8 cellular contexts compared by ENCODE assay signal in genomic region chr17:19646788-19647696, GRCh38. TPM values are rescaled to one million over a fixed set of nuclear protein-coding genes. Genes with fewer than 3 reads are reported as not detected.
DNase-seq lines count a peak whose midpoint lies in the region; ATAC-seq and TF ChIP-seq lines count a peak whose summit lies in the region.

No MANE protein-coding gene starts in this region.

- peak overlapping the region; percentile 92 for H3K4me3 ChIP-seq in PC-9

- peaks cover 81% of the 10 kb centered on the region for H3K79me2 ChIP-seq in PC-9 (ENCODE audit: low read depth)

- TF ChIP-seq CTCF in PC-9 (conservative IDR thresholded peaks at IDR 0.05) (no peak), nephron (IDR thresholded peaks at IDR 0.05; ENCODE audit: unreplicated experiment in 3 of 3) (no peak)

- H3K4me1 Mint-ChIP-seq in effector memory CD8-positive, alpha-beta T cell (ENCODE audit: low read depth in 2 of 2) = peaks cover 27 to 35% of the 10 kb centered on the region in 2 donors
- peaks cover 44% of the 10 kb centered on the region for H3K4me1 Mint-ChIP-seq in nephron

- H3K36me3 ChIP-seq in PC-9 (ENCODE audit: low read depth) = peaks cover 7% of the 10 kb centered on the region

- intact Hi-C loops in PC-9 (cut with micrococcal nuclease; ENCODE audit: unreplicated experiment) = no loop called here

- POLR2A ChIA-PET in PC-9 (lab: Charles Lee; ENCODE audit: unreplicated experiment) = interaction anchor here (0.5 to 1.0 kb wide), 6 partner anchors 96 to 439 kb away, joined by 3 to 20 read pairs (median 6); no protein-coding TSS in a partner anchor

- BruUV-seq in PC-9 (replicated peaks; lab: Mats Ljungman, UMichigan) = TSS peak; percentile 6

- H3K27me3 Mint-ChIP-seq in effector memory CD8-positive, alpha-beta T cell = no peaks in the 10 kb centered on the region
- H3K27me3 Mint-ChIP-seq in nephron (ENCODE audit: low read depth) = peaks cover 4% of the 10 kb centered on the region

- ATAC-seq in effector memory CD8-positive, alpha-beta T cell (replicated peaks) = no peak
- ATAC-seq in GM21825 (IDR thresholded peaks at IDR 0.05; ENCODE audit: unreplicated experiment) = no peak
- ATAC-seq in GM19463 (IDR thresholded peaks at IDR 0.05; ENCODE audit: unreplicated experiment) = no peak

- H4K20me1 ChIP-seq in PC-9 (ENCODE audit: insufficient read depth) = 0 out of 2 replicates have a peak, but pooled peaks cover 8% of the 10 kb centered on the region

- peak overlapping the region; percentile 96 for H3K27ac ChIP-seq in PC-9

- no peak overlapping the region; the same call in 1 of the 2 replicates for H2AFZ ChIP-seq in PC-9

- peak overlapping the region; percentile 95 to 96 for H3K27ac Mint-ChIP-seq in effector memory CD8-positive, alpha-beta T cell
- peak overlapping the region; percentile 97 to 98 (median 97) for H3K27ac Mint-ChIP-seq in nephron

- H3K9me3 ChIP-seq in PC-9 (ENCODE audit: insufficient read depth, low read depth) = no peaks in the 10 kb centered on the region

- H3K4me3 Mint-ChIP-seq in effector memory CD8-positive, alpha-beta T cell = peak overlapping the region; percentile 94 to 99
- peak overlapping the region; percentile 93 to 99 (median 98) for H3K4me3 Mint-ChIP-seq in nephron

- no peaks in the 10 kb centered on the region for H3K27me3 ChIP-seq in PC-9 (ENCODE audit: insufficient read depth, low read depth)

- CTCF ChIA-PET in PC-9 (lab: Charles Lee) = interaction anchor here (0.6 to 1.4 kb wide), 4 partner anchors 77 to 144 kb away, joined by 3 to 5 read pairs (median 4); no protein-coding TSS in a partner anchor

- peaks cover 21% of the 10 kb centered on the region for H3K36me3 Mint-ChIP-seq in effector memory CD8-positive, alpha-beta T cell (ENCODE audit: insufficient read depth)
- H3K36me3 Mint-ChIP-seq in nephron (ENCODE audit: low read depth) = peaks cover 7% of the 10 kb centered on the region

- DNase-seq in DMS53 (lab: John Stamatoyannopoulos, UW) (peak; percentile 60), DMS53 treated with DMSO at 0.1 percent for 48 hours (lab: John Stamatoyannopoulos, UW; ENCODE audit: unreplicated experiment) (no peak), PC-9 (peak; percentile 39 to 80), NCI-H524 treated with DMSO at 0.1 percent for 48 hours (lab: John Stamatoyannopoulos, UW) (no peak)
- no peak for DNase-seq in effector memory CD8-positive, alpha-beta T cell

- peaks cover 61% of the 10 kb centered on the region for H3F3A ChIP-seq in PC-9 (ENCODE audit: insufficient read depth, low read depth)

- H3K4me1 ChIP-seq in PC-9 (replicated peaks; ENCODE audit: insufficient read depth) = peaks cover 73% of the 10 kb centered on the region

- H3K4me2 ChIP-seq in PC-9 = peak overlapping the region; percentile 90

- no peaks in the 10 kb centered on the region for H3K9me2 ChIP-seq in PC-9 (ENCODE audit: insufficient read depth)

- no peaks in the 10 kb centered on the region for H3K9me3 Mint-ChIP-seq in effector memory CD8-positive, alpha-beta T cell
- no peaks in the 10 kb centered on the region for H3K9me3 Mint-ChIP-seq in nephron

RNA-seq across cellular contexts. Expression of gene ALDH3A2, which starts 1.5 kb away (rescaled TPM):
- 271 and 290 TPM in 2 replicates for total RNA-seq in PC-9 (2021)

Comparison
In these comparisons a context has a peak if more than half of its experiments do, and no peak if none do; other contexts are left out.
1. DNase-seq: peak in DMS53 (single experiment) and PC-9 (2 of 2); none in DMS53 treated with DMSO at 0.1 percent for 48 hours (single experiment), effector memory CD8-positive, alpha-beta T cell (0 of 3) and NCI-H524 treated with DMSO at 0.1 percent for 48 hours (single experiment).